1 cellular context compared by ENCODE assay signal in genomic region chr13:44404261-44405139, GRCh38.
TF ChIP-seq lines count a peak whose summit lies in the region.

No MANE protein-coding gene starts in this region.

TF ChIP-seq in HepG2, 621 proteins besides CTCF, POLR2A, EP300 and RAD21 (continued from another document and continues in another):
- TF ChIP-seq, protein P1, sequence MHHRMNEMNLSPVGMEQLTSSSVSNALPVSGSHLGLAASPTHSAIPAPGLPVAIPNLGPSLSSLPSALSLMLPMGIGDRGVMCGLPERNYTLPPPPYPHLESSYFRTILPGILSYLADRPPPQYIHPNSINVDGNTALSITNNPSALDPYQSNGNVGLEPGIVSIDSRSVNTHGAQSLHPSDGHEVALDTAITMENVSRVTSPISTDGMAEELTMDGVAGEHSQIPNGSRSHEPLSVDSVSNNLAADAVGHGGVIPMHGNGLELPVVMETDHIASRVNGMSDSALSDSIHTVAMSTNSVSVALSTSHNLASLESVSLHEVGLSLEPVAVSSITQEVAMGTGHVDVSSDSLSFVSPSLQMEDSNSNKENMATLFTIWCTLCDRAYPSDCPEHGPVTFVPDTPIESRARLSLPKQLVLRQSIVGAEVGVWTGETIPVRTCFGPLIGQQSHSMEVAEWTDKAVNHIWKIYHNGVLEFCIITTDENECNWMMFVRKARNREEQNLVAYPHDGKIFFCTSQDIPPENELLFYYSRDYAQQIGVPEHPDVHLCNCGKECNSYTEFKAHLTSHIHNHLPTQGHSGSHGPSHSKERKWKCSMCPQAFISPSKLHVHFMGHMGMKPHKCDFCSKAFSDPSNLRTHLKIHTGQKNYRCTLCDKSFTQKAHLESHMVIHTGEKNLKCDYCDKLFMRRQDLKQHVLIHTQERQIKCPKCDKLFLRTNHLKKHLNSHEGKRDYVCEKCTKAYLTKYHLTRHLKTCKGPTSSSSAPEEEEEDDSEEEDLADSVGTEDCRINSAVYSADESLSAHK (CRISPR knock-in tag; IDR thresholded peaks at IDR 0.05; ENCODE audit: borderline replicate concordance) = no peak
- TF ChIP-seq, protein P2, sequence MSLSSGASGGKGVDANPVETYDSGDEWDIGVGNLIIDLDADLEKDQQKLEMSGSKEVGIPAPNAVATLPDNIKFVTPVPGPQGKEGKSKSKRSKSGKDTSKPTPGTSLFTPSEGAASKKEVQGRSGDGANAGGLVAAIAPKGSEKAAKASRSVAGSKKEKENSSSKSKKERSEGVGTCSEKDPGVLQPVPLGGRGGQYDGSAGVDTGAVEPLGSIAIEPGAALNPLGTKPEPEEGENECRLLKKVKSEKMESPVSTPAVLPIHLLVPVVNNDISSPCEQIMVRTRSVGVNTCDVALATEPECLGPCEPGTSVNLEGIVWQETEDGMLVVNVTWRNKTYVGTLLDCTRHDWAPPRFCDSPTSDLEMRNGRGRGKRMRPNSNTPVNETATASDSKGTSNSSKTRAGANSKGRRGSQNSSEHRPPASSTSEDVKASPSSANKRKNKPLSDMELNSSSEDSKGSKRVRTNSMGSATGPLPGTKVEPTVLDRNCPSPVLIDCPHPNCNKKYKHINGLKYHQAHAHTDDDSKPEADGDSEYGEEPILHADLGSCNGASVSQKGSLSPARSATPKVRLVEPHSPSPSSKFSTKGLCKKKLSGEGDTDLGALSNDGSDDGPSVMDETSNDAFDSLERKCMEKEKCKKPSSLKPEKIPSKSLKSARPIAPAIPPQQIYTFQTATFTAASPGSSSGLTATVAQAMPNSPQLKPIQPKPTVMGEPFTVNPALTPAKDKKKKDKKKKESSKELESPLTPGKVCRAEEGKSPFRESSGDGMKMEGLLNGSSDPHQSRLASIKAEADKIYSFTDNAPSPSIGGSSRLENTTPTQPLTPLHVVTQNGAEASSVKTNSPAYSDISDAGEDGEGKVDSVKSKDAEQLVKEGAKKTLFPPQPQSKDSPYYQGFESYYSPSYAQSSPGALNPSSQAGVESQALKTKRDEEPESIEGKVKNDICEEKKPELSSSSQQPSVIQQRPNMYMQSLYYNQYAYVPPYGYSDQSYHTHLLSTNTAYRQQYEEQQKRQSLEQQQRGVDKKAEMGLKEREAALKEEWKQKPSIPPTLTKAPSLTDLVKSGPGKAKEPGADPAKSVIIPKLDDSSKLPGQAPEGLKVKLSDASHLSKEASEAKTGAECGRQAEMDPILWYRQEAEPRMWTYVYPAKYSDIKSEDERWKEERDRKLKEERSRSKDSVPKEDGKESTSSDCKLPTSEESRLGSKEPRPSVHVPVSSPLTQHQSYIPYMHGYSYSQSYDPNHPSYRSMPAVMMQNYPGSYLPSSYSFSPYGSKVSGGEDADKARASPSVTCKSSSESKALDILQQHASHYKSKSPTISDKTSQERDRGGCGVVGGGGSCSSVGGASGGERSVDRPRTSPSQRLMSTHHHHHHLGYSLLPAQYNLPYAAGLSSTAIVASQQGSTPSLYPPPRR (CRISPR knock-in tag; IDR thresholded peaks at IDR 0.05; ENCODE audit: borderline replicate concordance) = peak; percentile 75; the same call in 1 of the 2 replicates
- TF ChIP-seq ZBTB7A (CRISPR knock-in tag; IDR thresholded peaks at IDR 0.05) (no peak; the same call in 1 of the 2 replicates), BRD4 (CRISPR knock-in tag; IDR thresholded peaks at IDR 0.05) (peak; percentile 74), FOXK1 (CRISPR knock-in tag; IDR thresholded peaks at IDR 0.05; ENCODE audit: borderline replicate concordance, low read depth) (peak; percentile 66; the same call in 1 of the 2 replicates), ZBTB10 (CRISPR knock-in tag; IDR thresholded peaks at IDR 0.05; ENCODE audit: borderline replicate concordance) (0 out of 2 replicates have a peak, but pooled peaks have one; percentile 26), KDM6A (CRISPR knock-in tag; IDR thresholded peaks at IDR 0.05; ENCODE audit: low read depth) (peak; percentile 95), RBM39 (IDR thresholded peaks at IDR 0.05; ENCODE audit: low read depth, low read length, poor library complexity, severe bottlenecking) (no peak), IKZF1 (IDR thresholded peaks at IDR 0.05) (no peak), ZNF101 (CRISPR knock-in tag; IDR thresholded peaks at IDR 0.05; ENCODE audit: borderline replicate concordance, low read depth) (no peak), MAZ (IDR thresholded peaks at IDR 0.05; ENCODE audit: borderline replicate concordance, low read depth, low read length) (no peak), MAZ (CRISPR knock-in tag; IDR thresholded peaks at IDR 0.05; ENCODE audit: low read depth) (peak; percentile 41), PHB2 (IDR thresholded peaks at IDR 0.05; ENCODE audit: partially characterized antibody) (no peak), THAP11 (CRISPR knock-in tag; IDR thresholded peaks at IDR 0.05) (peak; percentile 63; the same call in 1 of the 2 replicates), ISX (CRISPR knock-in tag; conservative IDR thresholded peaks at IDR 0.05) (no peak), CEBPG (CRISPR knock-in tag; IDR thresholded peaks at IDR 0.05) (peak; percentile 47), ZNF644 (CRISPR knock-in tag; IDR thresholded peaks at IDR 0.05; ENCODE audit: low read depth) (peak; percentile 95), ZNF432 (CRISPR knock-in tag; IDR thresholded peaks at IDR 0.05; ENCODE audit: borderline replicate concordance) (no peak), ZNF260 (CRISPR knock-in tag; IDR thresholded peaks at IDR 0.05; ENCODE audit: borderline replicate concordance, low read depth) (no peak), RXRA (CRISPR knock-in tag; IDR thresholded peaks at IDR 0.05) (peak; percentile 96), ZNF724P (CRISPR knock-in tag; IDR thresholded peaks at IDR 0.05; ENCODE audit: borderline replicate concordance) (peak; percentile 66; the same call in 1 of the 2 replicates), ATRX (CRISPR knock-in tag; IDR thresholded peaks at IDR 0.05; ENCODE audit: borderline replicate concordance) (no peak), REL (CRISPR knock-in tag; conservative IDR thresholded peaks at IDR 0.05) (no peak), ZNF451 (CRISPR knock-in tag; IDR thresholded peaks at IDR 0.05) (peak; percentile 64; the same call in 1 of the 2 replicates), ZNF24 (IDR thresholded peaks at IDR 0.05) (no peak), ZNF33A (CRISPR knock-in tag; IDR thresholded peaks at IDR 0.05; ENCODE audit: borderline replicate concordance) (no peak), HNRNPUL1 (IDR thresholded peaks at IDR 0.05; ENCODE audit: low read depth, low read length) (no peak), FOXK2 (IDR thresholded peaks at IDR 0.05) (no peak), DPF2 (CRISPR knock-in tag; IDR thresholded peaks at IDR 0.05; ENCODE audit: borderline replicate concordance, low read depth) (peak; percentile 93), KMT2B (CRISPR knock-in tag; IDR thresholded peaks at IDR 0.05) (peak; percentile 69), SMC3 (IDR thresholded peaks at IDR 0.05; ENCODE audit: low read length) (0 out of 2 replicates have a peak, but pooled peaks have one; percentile 24), MYC (CRISPR knock-in tag; IDR thresholded peaks at IDR 0.05; ENCODE audit: borderline replicate concordance) (peak; percentile 75; the same call in 1 of the 2 replicates), NRL (CRISPR knock-in tag; IDR thresholded peaks at IDR 0.05; ENCODE audit: borderline replicate concordance) (no peak), NKX3-1 (CRISPR knock-in tag; IDR thresholded peaks at IDR 0.05) (no peak), ZSCAN29 (CRISPR knock-in tag; conservative IDR thresholded peaks at IDR 0.05) (0 out of 2 replicates have a peak, but pooled peaks have one; percentile 55), CHD2 (IDR thresholded peaks at IDR 0.05; ENCODE audit: low read depth, low read length) (0 out of 2 replicates have a peak, but pooled peaks have one; percentile 48), TBL1XR1 (IDR thresholded peaks at IDR 0.05; ENCODE audit: borderline replicate concordance, low read length, partially characterized antibody) (peak; percentile 58), ATF7 (IDR thresholded peaks at IDR 0.05) (no peak), ATF7 (CRISPR knock-in tag; IDR thresholded peaks at IDR 0.05) (0 out of 2 replicates have a peak, but pooled peaks have one; percentile 31), ZNF577 (CRISPR knock-in tag; IDR thresholded peaks at IDR 0.05; ENCODE audit: borderline replicate concordance, low read depth) (no peak), ZEB1 (IDR thresholded peaks at IDR 0.05; ENCODE audit: insufficient replicate concordance, low read depth) (peak; percentile 72)
- TF ChIP-seq, protein P3, sequence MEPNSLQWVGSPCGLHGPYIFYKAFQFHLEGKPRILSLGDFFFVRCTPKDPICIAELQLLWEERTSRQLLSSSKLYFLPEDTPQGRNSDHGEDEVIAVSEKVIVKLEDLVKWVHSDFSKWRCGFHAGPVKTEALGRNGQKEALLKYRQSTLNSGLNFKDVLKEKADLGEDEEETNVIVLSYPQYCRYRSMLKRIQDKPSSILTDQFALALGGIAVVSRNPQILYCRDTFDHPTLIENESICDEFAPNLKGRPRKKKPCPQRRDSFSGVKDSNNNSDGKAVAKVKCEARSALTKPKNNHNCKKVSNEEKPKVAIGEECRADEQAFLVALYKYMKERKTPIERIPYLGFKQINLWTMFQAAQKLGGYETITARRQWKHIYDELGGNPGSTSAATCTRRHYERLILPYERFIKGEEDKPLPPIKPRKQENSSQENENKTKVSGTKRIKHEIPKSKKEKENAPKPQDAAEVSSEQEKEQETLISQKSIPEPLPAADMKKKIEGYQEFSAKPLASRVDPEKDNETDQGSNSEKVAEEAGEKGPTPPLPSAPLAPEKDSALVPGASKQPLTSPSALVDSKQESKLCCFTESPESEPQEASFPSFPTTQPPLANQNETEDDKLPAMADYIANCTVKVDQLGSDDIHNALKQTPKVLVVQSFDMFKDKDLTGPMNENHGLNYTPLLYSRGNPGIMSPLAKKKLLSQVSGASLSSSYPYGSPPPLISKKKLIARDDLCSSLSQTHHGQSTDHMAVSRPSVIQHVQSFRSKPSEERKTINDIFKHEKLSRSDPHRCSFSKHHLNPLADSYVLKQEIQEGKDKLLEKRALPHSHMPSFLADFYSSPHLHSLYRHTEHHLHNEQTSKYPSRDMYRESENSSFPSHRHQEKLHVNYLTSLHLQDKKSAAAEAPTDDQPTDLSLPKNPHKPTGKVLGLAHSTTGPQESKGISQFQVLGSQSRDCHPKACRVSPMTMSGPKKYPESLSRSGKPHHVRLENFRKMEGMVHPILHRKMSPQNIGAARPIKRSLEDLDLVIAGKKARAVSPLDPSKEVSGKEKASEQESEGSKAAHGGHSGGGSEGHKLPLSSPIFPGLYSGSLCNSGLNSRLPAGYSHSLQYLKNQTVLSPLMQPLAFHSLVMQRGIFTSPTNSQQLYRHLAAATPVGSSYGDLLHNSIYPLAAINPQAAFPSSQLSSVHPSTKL (CRISPR knock-in tag; IDR thresholded peaks at IDR 0.05) = peak; percentile 83
- TF ChIP-seq, protein P4, sequence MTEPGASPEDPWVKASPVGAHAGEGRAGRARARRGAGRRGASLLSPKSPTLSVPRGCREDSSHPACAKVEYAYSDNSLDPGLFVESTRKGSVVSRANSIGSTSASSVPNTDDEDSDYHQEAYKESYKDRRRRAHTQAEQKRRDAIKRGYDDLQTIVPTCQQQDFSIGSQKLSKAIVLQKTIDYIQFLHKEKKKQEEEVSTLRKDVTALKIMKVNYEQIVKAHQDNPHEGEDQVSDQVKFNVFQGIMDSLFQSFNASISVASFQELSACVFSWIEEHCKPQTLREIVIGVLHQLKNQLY (CRISPR knock-in tag; IDR thresholded peaks at IDR 0.05) = peak; percentile 75; the same call in 1 of the 2 replicates
- TF ChIP-seq, protein P5, sequence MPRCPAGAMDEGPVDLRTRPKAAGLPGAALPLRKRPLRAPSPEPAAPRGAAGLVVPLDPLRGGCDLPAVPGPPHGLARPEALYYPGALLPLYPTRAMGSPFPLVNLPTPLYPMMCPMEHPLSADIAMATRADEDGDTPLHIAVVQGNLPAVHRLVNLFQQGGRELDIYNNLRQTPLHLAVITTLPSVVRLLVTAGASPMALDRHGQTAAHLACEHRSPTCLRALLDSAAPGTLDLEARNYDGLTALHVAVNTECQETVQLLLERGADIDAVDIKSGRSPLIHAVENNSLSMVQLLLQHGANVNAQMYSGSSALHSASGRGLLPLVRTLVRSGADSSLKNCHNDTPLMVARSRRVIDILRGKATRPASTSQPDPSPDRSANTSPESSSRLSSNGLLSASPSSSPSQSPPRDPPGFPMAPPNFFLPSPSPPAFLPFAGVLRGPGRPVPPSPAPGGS (CRISPR knock-in tag; IDR thresholded peaks at IDR 0.05) = peak; percentile 72
- TF ChIP-seq, protein P6, sequence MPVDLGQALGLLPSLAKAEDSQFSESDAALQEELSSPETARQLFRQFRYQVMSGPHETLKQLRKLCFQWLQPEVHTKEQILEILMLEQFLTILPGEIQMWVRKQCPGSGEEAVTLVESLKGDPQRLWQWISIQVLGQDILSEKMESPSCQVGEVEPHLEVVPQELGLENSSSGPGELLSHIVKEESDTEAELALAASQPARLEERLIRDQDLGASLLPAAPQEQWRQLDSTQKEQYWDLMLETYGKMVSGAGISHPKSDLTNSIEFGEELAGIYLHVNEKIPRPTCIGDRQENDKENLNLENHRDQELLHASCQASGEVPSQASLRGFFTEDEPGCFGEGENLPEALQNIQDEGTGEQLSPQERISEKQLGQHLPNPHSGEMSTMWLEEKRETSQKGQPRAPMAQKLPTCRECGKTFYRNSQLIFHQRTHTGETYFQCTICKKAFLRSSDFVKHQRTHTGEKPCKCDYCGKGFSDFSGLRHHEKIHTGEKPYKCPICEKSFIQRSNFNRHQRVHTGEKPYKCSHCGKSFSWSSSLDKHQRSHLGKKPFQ (CRISPR knock-in tag; IDR thresholded peaks at IDR 0.05; ENCODE audit: insufficient replicate concordance) = no peak
